In genomic region chr7:51053194-51053925, GRCh38 we compare ENCODE assay signal across 10 cellular contexts.
"Had no signal": no experiment of that assay in that cellular context is flagged by ENCODE, and none has a peak within 500 bp of the region (broad histone marks: within the 10 kb centered on the region; RNA-seq: fewer than 3 reads in every experiment).

No MANE protein-coding gene starts in this region.

- H3K4me1 Mint-ChIP-seq: GM23338, H9 had no signal

- H3K27ac Mint-ChIP-seq: GM23338, HFFc6 had no signal

- FAIRE-seq: H1 had no signal

- H3K27ac ChIP-seq: GM23248 had no signal

- H3K9me3 ChIP-seq: HAP-1 had no signal

- H3K36me3 ChIP-seq: HAP-1 had no signal

- DNase-seq: GM23248, GOT3, H7, H9, HCEC 1CT, HFFc6 had no signal

- H3K4me1 ChIP-seq: HAP-1 had no signal

- H3K4me3 Mint-ChIP-seq: GM23338, H9, HFFc6 had no signal

- H3K9me3 Mint-ChIP-seq: GM23338, H9, HFFc6 had no signal

- H3K4me3 ChIP-seq: GM23248, GM23338, HAP-1 had no signal

- ATAC-seq: GM23338, HCT116 had no signal
